Comparison of ENCODE assay signal across 9 cellular contexts in the genomic region with DNA sequence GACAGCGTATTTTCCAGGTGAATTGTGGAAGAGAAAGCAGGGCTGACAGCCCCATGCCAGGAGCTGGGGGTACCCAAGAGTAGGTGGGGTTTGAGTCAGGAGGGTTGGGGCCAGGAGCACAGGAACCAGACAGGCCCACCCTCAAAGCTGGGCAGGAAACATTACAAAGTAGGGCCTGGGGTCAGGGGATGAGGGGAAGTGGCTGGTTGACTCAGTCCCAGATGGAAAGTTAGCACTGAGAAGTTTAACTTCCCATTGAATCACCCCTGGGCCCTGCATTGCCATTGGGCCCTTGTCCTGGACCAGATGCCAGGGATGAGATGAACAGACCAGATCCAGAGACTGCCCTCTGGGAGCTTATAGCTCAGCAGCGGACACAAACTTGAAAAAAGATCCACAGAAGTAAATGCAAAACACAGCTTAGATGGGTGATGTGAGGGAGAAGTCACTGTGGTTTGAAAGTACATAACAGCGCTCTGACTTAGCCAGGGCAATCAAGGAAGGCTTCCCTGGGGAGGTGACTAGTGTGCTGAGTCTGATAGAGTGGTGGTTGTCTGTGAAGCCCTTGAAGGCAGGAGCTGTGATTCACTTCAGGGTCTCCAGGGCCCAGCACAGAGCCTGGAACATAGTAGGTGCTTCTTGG. TPM values are rescaled to one million over a fixed set of nuclear protein-coding genes. Genes with fewer than 3 reads are reported as not detected.
A peak's percentile ranks its signal among the peaks of the same experiment; 100 is the strongest.
DNase-seq lines count a peak whose midpoint lies in the region; ATAC-seq, FAIRE-seq and TF ChIP-seq lines count a peak whose summit lies in the region.
"Had no signal": no experiment of that assay in that cellular context is flagged by ENCODE, and none has a peak within 500 bp of the region (broad histone marks: within the 10 kb centered on the region; RNA-seq: fewer than 3 reads in every experiment).

No MANE protein-coding gene starts in this region.

- no peaks in the 10 kb centered on the region for H3K27me3 ChIP-seq in smooth muscle cell (ENCODE audit: low read depth)

- no peak overlapping the region for H2AFZ ChIP-seq in smooth muscle cell (ENCODE audit: low read depth)

- H3K9me3 ChIP-seq in T-helper 17 cell (ENCODE audit: control insufficient read depth, low read length, poor library complexity, severe bottlenecking) (no peaks in the 10 kb centered on the region), smooth muscle cell (replicated peaks; ENCODE audit: low read depth) (no peaks in the 10 kb centered on the region)

- no peak for TF ChIP-seq CTCF in fibroblast of pulmonary artery (IDR thresholded peaks at IDR 0.05; ENCODE audit: low read length, missing control alignments)
- no peak for TF ChIP-seq CTCF in smooth muscle cell (IDR thresholded peaks at IDR 0.05; ENCODE audit: borderline replicate concordance, insufficient read depth, poor library complexity, severe bottlenecking)

- FAIRE-seq in GM18507 (lab: Jason Lieb, UNC): peak; percentile 68

- H3K36me3 ChIP-seq in smooth muscle cell (ENCODE audit: low read depth): no peaks in the 10 kb centered on the region

- H3K4me1 Mint-ChIP-seq in T-helper 17 cell: peaks cover 31% of the 10 kb centered on the region

- H3K9ac ChIP-seq in smooth muscle cell (ENCODE audit: low read depth): no peak overlapping the region

- H3K27ac ChIP-seq in smooth muscle cell (ENCODE audit: low read depth): peak overlapping the region; percentile 97
- H3K27ac ChIP-seq: SK-N-MC had no signal

- 97% methylated on average over 3 of the region's 3 CpGs for WGBS in smooth muscle cell (ENCODE audit: low lambda C conversion rate)

- peaks cover 61% of the 10 kb centered on the region for H3K79me2 ChIP-seq in smooth muscle cell (ENCODE audit: low read depth)

- peaks cover 7% of the 10 kb centered on the region for H3F3A ChIP-seq in smooth muscle cell (ENCODE audit: low read depth)

- no peaks in the 10 kb centered on the region for H3K36me3 Mint-ChIP-seq in T-helper 17 cell (ENCODE audit: low read depth)

- peak overlapping the region; percentile 41 for H3K4me3 Mint-ChIP-seq in T-helper 17 cell

- H3K4me3 ChIP-seq in fibroblast of pulmonary artery (replicated peaks; ENCODE audit: low read depth, low read length) (peak overlapping the region; percentile 83), smooth muscle cell (peak overlapping the region; percentile 96)

- peaks cover 66% of the 10 kb centered on the region for H4K20me1 ChIP-seq in smooth muscle cell (ENCODE audit: low read depth)

- no peak for ATAC-seq in T-helper 17 cell
- ATAC-seq in GM21717 (IDR thresholded peaks at IDR 0.05; ENCODE audit: unreplicated experiment): no peak
- no peak for ATAC-seq in GM18867 (IDR thresholded peaks at IDR 0.05; ENCODE audit: unreplicated experiment)

- H3K27me3 Mint-ChIP-seq in T-helper 17 cell: no peaks in the 10 kb centered on the region

- peak overlapping the region; percentile 83 for H3K27ac Mint-ChIP-seq in T-helper 17 cell

- H3K4me1 ChIP-seq in smooth muscle cell (ENCODE audit: low read depth): no peaks in the 10 kb centered on the region

- peak overlapping the region; percentile 98 for H3K4me2 ChIP-seq in smooth muscle cell

- DNase-seq in GM18507 (ENCODE audit: extremely low spot score, insufficient read length, low read depth) (no peak), T-helper 17 cell (no peak), fibroblast of pulmonary artery (ENCODE audit: low read depth) (peak; percentile 36), smooth muscle cell (lab: John Stamatoyannopoulos, UW; ENCODE audit: unreplicated experiment) (no peak), DMS79 (lab: John Stamatoyannopoulos, UW) (no peak), dedifferentiated amniotic fluid mesenchymal stem cell (ENCODE audit: extremely low spot score) (no peak)

RNA-seq across cellular contexts. Expression of a gene that starts 2.2 kb away (rescaled TPM):
- 10 to 100 TPM; 44.4 to 80.2 TPM for total RNA-seq in T-helper 17 cell
- total RNA-seq in smooth muscle cell: 51.2 and 52.4 TPM in 2 replicates
- 48.2 and 53.4 TPM in 2 replicates for polyA plus RNA-seq in smooth muscle cell

RNA-seq across cellular contexts. Expression of a gene that starts 22.3 kb away (rescaled TPM):
- 10 to 100 TPM; 72.2 to 91.4 TPM for total RNA-seq in T-helper 17 cell
- total RNA-seq in smooth muscle cell: 6.1 and 19.4 TPM in 2 replicates
- 8.6 and 8.9 TPM in 2 replicates for polyA plus RNA-seq in smooth muscle cell
